Comparison of ENCODE assay signal across 21 cellular contexts in genomic region chr16:9479008-9479407, GRCh38.
"Had no signal": no experiment of that assay in that cellular context is flagged by ENCODE, and none has a peak within 500 bp of the region (broad histone marks: within the 10 kb centered on the region; RNA-seq: fewer than 3 reads in every experiment).

No MANE protein-coding gene starts in this region.

- H3K27ac ChIP-seq: dorsolateral prefrontal cortex, epithelial cell of prostate, foreskin keratinocyte, left ventricle myocardium inferior, pancreas, thyroid gland, uterus had no signal

- DNase-seq: activated CD4-positive, alpha-beta T cell treated with anti-CD3 and anti-CD28 coated beads, Interleukin-2, amount 50 U/mL, for 1 hour; activated CD4-positive, CD25-positive, alpha-beta regulatory T cell treated with anti-CD3 and anti-CD28 coated beads, Interleukin-2, amount 50 U/mL, for 72 hours; activated CD8-positive, alpha-beta memory T cell treated with anti-CD3 and anti-CD28 coated beads, Interleukin-2, amount 50 U/mL, for 4 hours; activated effector memory CD4-positive, alpha-beta T cell treated with Interleukin-2 at 50 U/mL for 16 hours; activated naive CD4-positive, alpha-beta T cell treated with anti-CD3 and anti-CD28 coated beads, Interleukin-2, amount 10 ng/mL, durations not matched to agents 7 days and 5 days; activated naive CD8-positive, alpha-beta T cell treated with anti-CD3 and anti-CD28 coated beads, Interleukin-2, amount 50 U/mL, for 24 hours; activated T-cell treated with anti-CD3 and anti-CD28 coated beads, Interleukin-2, amount 50 U/mL, for 4 hours; anterior cingulate cortex; caudate nucleus; dorsolateral prefrontal cortex; foreskin keratinocyte; glutamatergic neuron; hypothalamus; left ventricle myocardium inferior; pancreas; stimulated activated naive B cell treated with anti-CD40 and anti-IgM and Interleukin-4, amounts not matched to agents 10 μg/mL and 1 μg/mL and 100 μg/mL, for 72 hours; thyroid gland; uterus had no signal

- H3K9me3 ChIP-seq: left ventricle myocardium inferior, pancreas, thyroid gland, uterus had no signal

- ATAC-seq: activated naive CD8-positive, alpha-beta T cell treated with anti-CD3 and anti-CD28 coated beads, Interleukin-2, amount 50 U/mL, for 24 hours; activated T-cell treated with anti-CD3 and anti-CD28 coated beads, Interleukin-2, amount 50 U/mL, for 4 hours; foreskin keratinocyte; pancreas; stimulated activated naive B cell treated with anti-CD40 and anti-IgM and Interleukin-4, amounts not matched to agents 10 μg/mL and 1 μg/mL and 100 μg/mL, for 72 hours had no signal

- H3K36me3 ChIP-seq: left ventricle myocardium inferior, pancreas, thyroid gland, uterus had no signal

- H3K27me3 ChIP-seq: dorsolateral prefrontal cortex, foreskin keratinocyte, pancreas, thyroid gland, uterus had no signal

- H3K4me1 ChIP-seq: foreskin keratinocyte, left ventricle myocardium inferior, pancreas, thyroid gland, uterus had no signal

- FAIRE-seq: colon, keratinocyte, pancreas had no signal

- H3K4me3 ChIP-seq: dorsolateral prefrontal cortex, left ventricle myocardium inferior, pancreas, thyroid gland, uterus had no signal
